8 cellular contexts compared by ENCODE assay signal in the genomic region with DNA sequence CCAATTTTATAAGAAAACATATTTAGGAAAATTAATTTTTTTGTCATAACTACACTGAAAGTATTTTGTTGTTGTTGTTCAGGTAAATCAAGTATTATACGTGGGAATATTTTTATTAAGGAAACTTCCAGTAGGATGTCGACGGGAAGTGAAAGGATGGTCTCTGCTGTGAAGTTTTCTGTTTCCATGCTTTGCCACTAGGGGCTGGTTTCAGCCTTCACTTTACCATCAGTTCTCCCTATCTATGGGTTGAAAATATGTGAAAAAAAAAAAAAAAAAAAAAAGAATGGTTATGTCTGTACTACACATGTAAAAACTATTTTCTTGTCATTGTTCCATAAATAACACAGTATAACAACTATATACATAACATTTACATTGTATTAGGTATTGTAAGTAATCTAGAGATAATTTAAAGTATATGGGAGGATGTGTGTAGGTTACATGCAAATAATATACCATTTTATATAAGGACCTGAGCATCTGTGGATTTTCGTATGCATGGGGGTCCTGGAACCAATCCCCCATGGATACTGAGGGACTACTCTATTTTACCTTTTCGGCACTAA.
A peak's percentile ranks its signal among the peaks of the same experiment; 100 is the strongest.
DNase-seq lines count a peak whose midpoint lies in the region; ATAC-seq and TF ChIP-seq lines count a peak whose summit lies in the region.

No MANE protein-coding gene starts in this region.

- intact Hi-C loops in activated CD8-positive, alpha-beta T cell treated with anti-CD3 and anti-CD28 coated beads for 36 hours (cut with micrococcal nuclease) = no loop called here

- CTCF ChIA-PET in activated CD8-positive, alpha-beta T cell treated with anti-CD3 and anti-CD28 coated beads for 36 hours (lab: Charles Lee) = interaction anchor here (1.1 to 8.3 kb wide), 3 partner anchors 13 to 236 kb away, joined by 3 to 57 read pairs (median 3); no protein-coding TSS in a partner anchor
- CTCF ChIA-PET in activated CD8-positive, alpha-beta T cell treated with anti-CD3 and anti-CD28 coated beads, Interleukin-2, amount 10 ng/mL, durations not matched to agents 7 days and 5 days (lab: Charles Lee) = interaction anchor here (1.3 kb wide), 1 partner anchor 13 kb away, joined by 8 read pairs; no protein-coding TSS in a partner anchor
- CTCF ChIA-PET in RWPE1 (lab: Yijun Ruan, JAX) = interaction anchor here (0.6 to 1.0 kb wide), 3 partner anchors 13 to 49 kb away, joined by 3 to 5 read pairs (median 3); no protein-coding TSS in a partner anchor

- H3K36me3 ChIP-seq in effector memory CD4-positive, alpha-beta T cell (ENCODE audit: control insufficient read depth, insufficient read depth, low read length) = no peaks in the 10 kb centered on the region

- no peak overlapping the region for H3K27ac ChIP-seq in RWPE1
- H3K27ac ChIP-seq in effector memory CD4-positive, alpha-beta T cell (ENCODE audit: insufficient read depth, low read length, poor library complexity, severe bottlenecking) = no peak overlapping the region

- no peaks in the 10 kb centered on the region for H3K9me3 Mint-ChIP-seq in activated CD8-positive, alpha-beta T cell treated with anti-CD3 and anti-CD28 coated beads for 36 hours
- H3K9me3 Mint-ChIP-seq in activated CD8-positive, alpha-beta T cell treated with anti-CD3 and anti-CD28 coated beads, Interleukin-2, amount 10 ng/mL, durations not matched to agents 7 days and 5 days (ENCODE audit: insufficient read depth) = no peaks in the 10 kb centered on the region
- no peaks in the 10 kb centered on the region for H3K9me3 Mint-ChIP-seq in type B pancreatic cell

- no peak overlapping the region for H3K27ac Mint-ChIP-seq in activated CD8-positive, alpha-beta T cell treated with anti-CD3 and anti-CD28 coated beads for 36 hours
- no peak overlapping the region for H3K27ac Mint-ChIP-seq in activated CD8-positive, alpha-beta T cell treated with anti-CD3 and anti-CD28 coated beads, Interleukin-2, amount 10 ng/mL, durations not matched to agents 7 days and 5 days
- H3K27ac Mint-ChIP-seq in type B pancreatic cell = peak overlapping the region; percentile 19

- TF ChIP-seq CTCF in activated CD8-positive, alpha-beta T cell treated with anti-CD3 and anti-CD28 coated beads for 36 hours (IDR thresholded peaks at IDR 0.05) = peak; percentile 44
- TF ChIP-seq CTCF in RWPE1 (conservative IDR thresholded peaks at IDR 0.05; ENCODE audit: low read depth) (peak; percentile 73), fibroblast of pulmonary artery (IDR thresholded peaks at IDR 0.05; ENCODE audit: low read length, missing control alignments) (peak; percentile 77), type B pancreatic cell (conservative IDR thresholded peaks at IDR 0.05) (peak; percentile 80)

- no peak for ATAC-seq in activated CD8-positive, alpha-beta T cell treated with anti-CD3 and anti-CD28 coated beads for 36 hours
- ATAC-seq in activated CD8-positive, alpha-beta T cell treated with anti-CD3 and anti-CD28 coated beads, Interleukin-2, amount 10 ng/mL, durations not matched to agents 7 days and 5 days = no peak
- no peak for ATAC-seq in HG03196 (IDR thresholded peaks at IDR 0.05; ENCODE audit: unreplicated experiment)

- no peak overlapping the region for H3K4me3 ChIP-seq in fibroblast of pulmonary artery (replicated peaks; ENCODE audit: low read depth, low read length)
- H3K4me3 ChIP-seq in effector memory CD4-positive, alpha-beta T cell (ENCODE audit: insufficient read depth, low read depth, low read length, poor library complexity, severe bottlenecking) = no peak overlapping the region

- H3K9me3 ChIP-seq in effector memory CD4-positive, alpha-beta T cell (ENCODE audit: control insufficient read depth, low read length) = no peaks in the 10 kb centered on the region

- peaks cover 24% of the 10 kb centered on the region for H3K27me3 Mint-ChIP-seq in activated CD8-positive, alpha-beta T cell treated with anti-CD3 and anti-CD28 coated beads for 36 hours
- H3K27me3 Mint-ChIP-seq in activated CD8-positive, alpha-beta T cell treated with anti-CD3 and anti-CD28 coated beads, Interleukin-2, amount 10 ng/mL, durations not matched to agents 7 days and 5 days (ENCODE audit: low read depth) = peaks cover 31% of the 10 kb centered on the region
- H3K27me3 Mint-ChIP-seq in type B pancreatic cell = peaks cover 3% of the 10 kb centered on the region

- no peak overlapping the region for H3K4me3 Mint-ChIP-seq in activated CD8-positive, alpha-beta T cell treated with anti-CD3 and anti-CD28 coated beads for 36 hours
- H3K4me3 Mint-ChIP-seq in activated CD8-positive, alpha-beta T cell treated with anti-CD3 and anti-CD28 coated beads, Interleukin-2, amount 10 ng/mL, durations not matched to agents 7 days and 5 days = no peak overlapping the region
- no peak overlapping the region for H3K4me3 Mint-ChIP-seq in type B pancreatic cell

- no peak for DNase-seq in activated CD8-positive, alpha-beta T cell treated with anti-CD3 and anti-CD28 coated beads for 36 hours
- DNase-seq in activated CD8-positive, alpha-beta T cell treated with anti-CD3 and anti-CD28 coated beads, Interleukin-2, amount 10 ng/mL, durations not matched to agents 7 days and 5 days = no peak
- no peak for DNase-seq in RWPE1 (ENCODE audit: low spot score)
- peak; percentile 71 for DNase-seq in fibroblast of pulmonary artery (ENCODE audit: low read depth)
- DNase-seq in type B pancreatic cell (ENCODE audit: extremely low spot score, unreplicated experiment) = no peak
- DNase-seq in effector memory CD4-positive, alpha-beta T cell = no peak
- no peak for DNase-seq in NOMO-1 treated with dmso at 0.1 percent for 144 hours (lab: John Stamatoyannopoulos, UW; ENCODE audit: unreplicated experiment)

- H3K36me3 Mint-ChIP-seq in activated CD8-positive, alpha-beta T cell treated with anti-CD3 and anti-CD28 coated beads for 36 hours (ENCODE audit: low read depth) = no peaks in the 10 kb centered on the region
- H3K36me3 Mint-ChIP-seq in activated CD8-positive, alpha-beta T cell treated with anti-CD3 and anti-CD28 coated beads, Interleukin-2, amount 10 ng/mL, durations not matched to agents 7 days and 5 days (ENCODE audit: low read depth) = no peaks in the 10 kb centered on the region
- H3K36me3 Mint-ChIP-seq in type B pancreatic cell = no peaks in the 10 kb centered on the region

- peaks cover 5% of the 10 kb centered on the region for H3K4me1 Mint-ChIP-seq in activated CD8-positive, alpha-beta T cell treated with anti-CD3 and anti-CD28 coated beads for 36 hours (ENCODE audit: low read depth)
- H3K4me1 Mint-ChIP-seq in activated CD8-positive, alpha-beta T cell treated with anti-CD3 and anti-CD28 coated beads, Interleukin-2, amount 10 ng/mL, durations not matched to agents 7 days and 5 days (ENCODE audit: low read depth) = no peaks in the 10 kb centered on the region
- H3K4me1 Mint-ChIP-seq in type B pancreatic cell (ENCODE audit: unreplicated experiment) = peaks cover 43% of the 10 kb centered on the region

- POLR2A ChIA-PET in activated CD8-positive, alpha-beta T cell treated with anti-CD3 and anti-CD28 coated beads for 36 hours (lab: Charles Lee) = no interaction called here
- POLR2A ChIA-PET in activated CD8-positive, alpha-beta T cell treated with anti-CD3 and anti-CD28 coated beads, Interleukin-2, amount 10 ng/mL, durations not matched to agents 7 days and 5 days (lab: Charles Lee) = no interaction called here
- POLR2A ChIA-PET in RWPE1 (lab: Yijun Ruan, JAX; ENCODE audit: low non-redundant PET) = no interaction called here

- no peaks in the 10 kb centered on the region for H3K4me1 ChIP-seq in effector memory CD4-positive, alpha-beta T cell (ENCODE audit: control insufficient read depth, insufficient read depth, low read length, poor library complexity, severe bottlenecking)

- peaks cover 10% of the 10 kb centered on the region for H3K27me3 ChIP-seq in effector memory CD4-positive, alpha-beta T cell (replicated peaks; ENCODE audit: control insufficient read depth, insufficient read depth, low read length, poor library complexity, severe bottlenecking)
